ENCODE assay signal across 11 cellular contexts in genomic region chr16:67483150-67483549, GRCh38. TPM values are rescaled to one million over a fixed set of nuclear protein-coding genes. Genes with fewer than 3 reads are reported as not detected.
A peak's percentile ranks its signal among the peaks of the same experiment; 100 is the strongest.
DNase-seq lines count a peak whose midpoint lies in the region; ATAC-seq, FAIRE-seq and TF ChIP-seq lines count a peak whose summit lies in the region.
"Had no signal": no experiment of that assay in that cellular context is flagged by ENCODE, and none has a peak within 500 bp of the region (broad histone marks: within the 10 kb centered on the region; RNA-seq: fewer than 3 reads in every experiment).

A gene with protein sequence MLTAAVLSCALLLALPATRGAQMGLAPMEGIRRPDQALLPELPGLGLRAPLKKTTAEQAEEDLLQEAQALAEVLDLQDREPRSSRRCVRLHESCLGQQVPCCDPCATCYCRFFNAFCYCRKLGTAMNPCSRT (minus strand): TSS chr16:67483547. CDS start chr16:67483398, 149 bp downstream.

- DNase-seq in AG04449 (ENCODE audit: low read depth, low spot score) = no peak
- DNase-seq in central memory CD8-positive, alpha-beta T cell (ENCODE audit: low spot score in 2 of 2) = no peak
- no peak for DNase-seq in nephron progenitor cell
- DNase-seq in stimulated activated CD4-positive, alpha-beta T cell treated with anti-CD3 and anti-CD28 coated beads, Interleukin-12 subunit alpha, Interleukin-12 subunit beta, amount 100 ng/mL, for 4 hours = no peak
- no peak for DNase-seq in GM12892 (ENCODE audit: insufficient read length)
- DNase-seq in foreskin melanocyte = no peak
- DNase-seq: DMS79; MG63; stimulated activated CD4-positive, alpha-beta T cell treated with anti-CD3 and anti-CD28 coated beads, Interleukin-4, amount 100 ng/mL, for 24 hours had no signal

- TF ChIP-seq CTCF in AG04449 (IDR thresholded peaks at IDR 0.05; ENCODE audit: insufficient read depth, low read length, missing control alignments) = no peak
- TF ChIP-seq CTCF in nephron progenitor cell (IDR thresholded peaks at IDR 0.05) = no peak

- peak within 1 kb of the TSS; percentile 74 for H3K4me3 ChIP-seq in AG04449 (ENCODE audit: low read depth, low read length)

- no peak for TF ChIP-seq POLR2A in GM12892 (IDR thresholded peaks at IDR 0.05; ENCODE audit: low read depth, low read length)

- H3K4me1 Mint-ChIP-seq in IgD-negative memory B cell (peaks cover 19 to 30% (median 21%) of the 10 kb centered on the region in 3 donors), nephron progenitor cell (peaks cover 38% of the 10 kb centered on the region)
- peaks cover 38% of the 10 kb centered on the region for H3K4me1 Mint-ChIP-seq in central memory CD8-positive, alpha-beta T cell

- no peak for FAIRE-seq in GM12892 (lab: Jason Lieb, UNC)

- POLR2A ChIA-PET in AG04449 (lab: Yijun Ruan, JAX) = no interaction called here

- no peaks in the 10 kb centered on the region for H3K27me3 Mint-ChIP-seq in IgD-negative memory B cell
- H3K27me3 Mint-ChIP-seq in central memory CD8-positive, alpha-beta T cell = no peaks in the 10 kb centered on the region
- H3K27me3 Mint-ChIP-seq in nephron progenitor cell (ENCODE audit: low read depth, poor library complexity) = no peaks in the 10 kb centered on the region

- H3K4me3 Mint-ChIP-seq in IgD-negative memory B cell (peak within 1 kb of the TSS; percentile 98 to 100 (median 99)), nephron progenitor cell (peak within 1 kb of the TSS; percentile 100)
- peak within 1 kb of the TSS; percentile 99 for H3K4me3 Mint-ChIP-seq in central memory CD8-positive, alpha-beta T cell

- H3K9me3 Mint-ChIP-seq in IgD-negative memory B cell (no peaks in the 10 kb centered on the region), nephron progenitor cell (no peaks in the 10 kb centered on the region)
- H3K9me3 Mint-ChIP-seq in central memory CD8-positive, alpha-beta T cell = no peaks in the 10 kb centered on the region

- ATAC-seq in central memory CD8-positive, alpha-beta T cell (replicated peaks; ENCODE audit: extremely low read depth, poor library complexity, severe bottlenecking) = no peak
- ATAC-seq in HG03521 (IDR thresholded peaks at IDR 0.05; ENCODE audit: unreplicated experiment) = no peak

- CTCF ChIA-PET in AG04449 (lab: Yijun Ruan, JAX) = interaction anchor here (1.0 to 26.6 kb wide), 5 partner anchors 12 to 226 kb away, joined by 3 to 661 read pairs (median 6); no protein-coding TSS in a partner anchor

- H3K27ac Mint-ChIP-seq in IgD-negative memory B cell (peak within 1 kb of the TSS; percentile 88 to 99 (median 99)), nephron progenitor cell (no peak within 1 kb of the TSS)
- peak within 1 kb of the TSS; percentile 99 for H3K27ac Mint-ChIP-seq in central memory CD8-positive, alpha-beta T cell (ENCODE audit: low read depth)

- H3K36me3 Mint-ChIP-seq in IgD-negative memory B cell (peaks cover 2% of the 10 kb centered on the region), nephron progenitor cell (ENCODE audit: low read depth) (peaks cover 6% of the 10 kb centered on the region)
- peaks cover 27% of the 10 kb centered on the region for H3K36me3 Mint-ChIP-seq in central memory CD8-positive, alpha-beta T cell (ENCODE audit: insufficient read depth)

RNA-seq across cellular contexts. Expression of the gene that starts here (rescaled TPM):
- not detected for polyA plus RNA-seq in IgD-negative memory B cell
- polyA plus RNA-seq in GM12892 (2012; ENCODE audit: missing spikeins) = 0.40 TPM
